1 cellular context compared by ENCODE assay signal in the genomic region with DNA sequence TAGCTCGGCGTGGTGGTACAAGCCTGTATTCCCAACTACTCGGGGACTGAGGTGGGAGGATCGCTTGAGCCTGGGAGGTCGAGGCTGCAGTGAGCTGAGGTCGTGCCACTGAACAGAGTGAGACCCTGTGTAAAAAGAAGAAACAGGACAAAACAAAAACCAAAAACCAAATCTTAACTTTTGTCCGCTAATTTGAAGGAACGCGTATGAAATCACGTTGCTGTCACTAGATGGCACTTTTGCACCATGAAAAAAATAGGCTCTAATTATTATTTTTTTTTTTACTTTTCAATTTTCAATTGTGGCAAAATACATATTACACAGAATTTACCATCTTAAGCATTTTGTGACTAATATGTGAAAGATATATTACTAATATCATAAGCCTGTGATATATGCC.
TF ChIP-seq lines count a peak whose summit lies in the region.

No MANE protein-coding gene starts in this region.

TF ChIP-seq in IMR-90, 13 proteins besides CTCF, POLR2A, EP300 and RAD21:
- no peak for TF ChIP-seq RFX5 (IDR thresholded peaks at IDR 0.05; ENCODE audit: low read depth, low read length)
- TF ChIP-seq SMC3 (IDR thresholded peaks at IDR 0.05; ENCODE audit: low read depth, low read length): no peak
- TF ChIP-seq, protein P1, sequence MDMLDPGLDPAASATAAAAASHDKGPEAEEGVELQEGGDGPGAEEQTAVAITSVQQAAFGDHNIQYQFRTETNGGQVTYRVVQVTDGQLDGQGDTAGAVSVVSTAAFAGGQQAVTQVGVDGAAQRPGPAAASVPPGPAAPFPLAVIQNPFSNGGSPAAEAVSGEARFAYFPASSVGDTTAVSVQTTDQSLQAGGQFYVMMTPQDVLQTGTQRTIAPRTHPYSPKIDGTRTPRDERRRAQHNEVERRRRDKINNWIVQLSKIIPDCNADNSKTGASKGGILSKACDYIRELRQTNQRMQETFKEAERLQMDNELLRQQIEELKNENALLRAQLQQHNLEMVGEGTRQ (IDR thresholded peaks at IDR 0.05; ENCODE audit: low read depth, low read length): no peak
- no peak for TF ChIP-seq CEBPB (IDR thresholded peaks at IDR 0.05; ENCODE audit: low read depth, low read length)
- no peak for TF ChIP-seq CHD1 (IDR thresholded peaks at IDR 0.05; ENCODE audit: low read depth, low read length)
- no peak for TF ChIP-seq NFE2L2 (IDR thresholded peaks at IDR 0.05; ENCODE audit: low read depth, low read length)
- no peak for TF ChIP-seq BHLHE40 (IDR thresholded peaks at IDR 0.05; ENCODE audit: low read depth, low read length)
- no peak for TF ChIP-seq MXI1 (IDR thresholded peaks at IDR 0.05; ENCODE audit: borderline replicate concordance, low read depth, low read length)
- no peak for TF ChIP-seq RCOR1 (IDR thresholded peaks at IDR 0.05; ENCODE audit: insufficient replicate concordance, low read length)
- no peak for TF ChIP-seq FOS (IDR thresholded peaks at IDR 0.05; ENCODE audit: low read depth, low read length)
- TF ChIP-seq MAFK (IDR thresholded peaks at IDR 0.05; ENCODE audit: low read depth, low read length): no peak
- TF ChIP-seq, protein P2, sequence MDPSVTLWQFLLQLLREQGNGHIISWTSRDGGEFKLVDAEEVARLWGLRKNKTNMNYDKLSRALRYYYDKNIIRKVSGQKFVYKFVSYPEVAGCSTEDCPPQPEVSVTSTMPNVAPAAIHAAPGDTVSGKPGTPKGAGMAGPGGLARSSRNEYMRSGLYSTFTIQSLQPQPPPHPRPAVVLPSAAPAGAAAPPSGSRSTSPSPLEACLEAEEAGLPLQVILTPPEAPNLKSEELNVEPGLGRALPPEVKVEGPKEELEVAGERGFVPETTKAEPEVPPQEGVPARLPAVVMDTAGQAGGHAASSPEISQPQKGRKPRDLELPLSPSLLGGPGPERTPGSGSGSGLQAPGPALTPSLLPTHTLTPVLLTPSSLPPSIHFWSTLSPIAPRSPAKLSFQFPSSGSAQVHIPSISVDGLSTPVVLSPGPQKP (IDR thresholded peaks at IDR 0.05; ENCODE audit: borderline replicate concordance, low read depth, low read length): no peak
